ENCODE assay signal across 8 cellular contexts in genomic region chr12:118375348-118375747, GRCh38. TPM values are rescaled to one million over a fixed set of nuclear protein-coding genes. Genes with fewer than 3 reads are reported as not detected.
DNase-seq lines count a peak whose midpoint lies in the region; ATAC-seq and TF ChIP-seq lines count a peak whose summit lies in the region.

No MANE protein-coding gene starts in this region.

- H3K27me3 Mint-ChIP-seq in brain (peaks cover 23% of the 10 kb centered on the region), naive B cell (no peaks in the 10 kb centered on the region)

- H3K4me3 ChIP-seq in heart right ventricle (peak overlapping the region in 5 of 10 donors; percentile 86 to 100 (median 98)), uterus (peak overlapping the region in 1 of 2 donors; percentile 83)

- H3K4me1 ChIP-seq in heart right ventricle: peaks cover 0 to 54% (median 47%) of the 10 kb centered on the region in 9 donors
- H3K4me1 ChIP-seq in uterus: peaks cover 0 to 7% of the 10 kb centered on the region in 2 donors

- TF ChIP-seq CTCF in heart right ventricle (IDR thresholded peaks at IDR 0.05) (no peak), brain (conservative IDR thresholded peaks at IDR 0.05) (no peak), uterus (IDR thresholded peaks at IDR 0.05) (no peak)

- H3K36me3 Mint-ChIP-seq in brain (peaks cover 6% of the 10 kb centered on the region), naive B cell (peaks cover 0 to 6% of the 10 kb centered on the region in 2 donors)

- WGBS in heart right ventricle, 2 donors: 68 to 71% methylated on average over 10 of the region's 10 CpGs

- H3K27me3 ChIP-seq in heart right ventricle: no peaks in the 10 kb centered on the region
- H3K27me3 ChIP-seq in uterus: no peaks in the 10 kb centered on the region

- ATAC-seq in heart right ventricle: no peak
- ATAC-seq in left ventricle myocardium superior: no peak
- ATAC-seq in naive B cell (ENCODE audit: low read depth in 2 of 2): no peak
- ATAC-seq in GM21619 (IDR thresholded peaks at IDR 0.05; ENCODE audit: unreplicated experiment): no peak
- ATAC-seq in GM18498 (IDR thresholded peaks at IDR 0.05; ENCODE audit: unreplicated experiment): no peak

- H3K9me3 Mint-ChIP-seq in brain (peaks cover 0 to 2% (median 0%) of the 10 kb centered on the region in 5 experiments), naive B cell (no peaks in the 10 kb centered on the region)

- intact Hi-C loops in heart right ventricle (cut with DNase I) (loop anchor here (2.0 to 10.0 kb wide), 10 partner anchors 71 to 501 kb away; partner anchors contain the start of gene WSB2 (in 1 of the 10)), left ventricle myocardium superior (cut with micrococcal nuclease) (loop anchor here (5.0 kb wide), 1 partner anchor 193 kb away; no protein-coding TSS in a partner anchor), uterus (cut with DNase I; ENCODE audit: low total_unique reads) (loop anchor here (5.0 to 10.0 kb wide), 2 partner anchors 193 to 251 kb away; no protein-coding TSS in a partner anchor)

- H3K27ac ChIP-seq in heart right ventricle (peak overlapping the region; percentile 91 to 100 (median 96)), uterus (peak overlapping the region; percentile 94 to 97)

- POLR2A ChIA-PET in HEK293T (lab: Yijun Ruan, JAX): interaction anchor here (1.0 to 1.8 kb wide), 4 partner anchors 76 to 497 kb away, joined by 3 to 12 read pairs (median 6); partner anchors contain the start of gene PEBP1

- DNase-seq in heart right ventricle (no peak), left ventricle myocardium superior (no peak), naive B cell (no peak), uterus (no peak), HEK293T (ENCODE audit: extremely low spot score) (no peak)

- TF ChIP-seq POLR2A in uterus (IDR thresholded peaks at IDR 0.05): no peak

- H3K36me3 ChIP-seq in heart right ventricle: peaks cover 0 to 20% (median 10%) of the 10 kb centered on the region in 9 donors
- no peaks in the 10 kb centered on the region for H3K36me3 ChIP-seq in uterus

- H3K4me1 Mint-ChIP-seq in brain: peaks cover 56% of the 10 kb centered on the region
- peaks cover 36 to 56% (median 43%) of the 10 kb centered on the region in 3 donors for H3K4me1 Mint-ChIP-seq in naive B cell

- CTCF ChIA-PET in HEK293T (lab: Yijun Ruan, JAX): interaction anchor here (0.6 to 1.6 kb wide), 13 partner anchors 11 to 454 kb away, joined by 3 to 12 read pairs (median 4); no protein-coding TSS in a partner anchor

- H3K4me3 Mint-ChIP-seq in brain (peak overlapping the region; percentile 82 to 95 (median 86)), naive B cell (peak overlapping the region; percentile 95 to 99 (median 98))

- H3K9me3 ChIP-seq in heart right ventricle (no peaks in the 10 kb centered on the region), uterus (no peaks in the 10 kb centered on the region)

- peak overlapping the region; percentile 98 to 100 (median 99) for H3K27ac Mint-ChIP-seq in brain
- peak overlapping the region in 1 of 6 donors; percentile 99 for H3K27ac Mint-ChIP-seq in naive B cell

TF ChIP-seq in HEK293T, 16 proteins besides CTCF, POLR2A, EP300 and RAD21:
- TF ChIP-seq ZNF384 (IDR thresholded peaks at IDR 0.05) (no peak), L3MBTL2 (conservative IDR thresholded peaks at IDR 0.05) (no peak), FOXA1 (IDR thresholded peaks at IDR 0.05) (no peak), CTBP1 (IDR thresholded peaks at IDR 0.05; ENCODE audit: borderline replicate concordance) (no peak), PKNOX1 (IDR thresholded peaks at IDR 0.05) (no peak), SUZ12 (IDR thresholded peaks at IDR 0.05) (no peak), NFRKB (IDR thresholded peaks at IDR 0.05) (no peak), ELF4 (IDR thresholded peaks at IDR 0.05) (no peak), TARDBP (IDR thresholded peaks at IDR 0.05) (no peak), ARNT (IDR thresholded peaks at IDR 0.05) (no peak), FOXK2 (IDR thresholded peaks at IDR 0.05) (no peak), LEF1 (IDR thresholded peaks at IDR 0.05; ENCODE audit: borderline replicate concordance) (no peak), FOXM1 (IDR thresholded peaks at IDR 0.05; ENCODE audit: borderline replicate concordance) (no peak), SP1 (IDR thresholded peaks at IDR 0.05) (no peak), HDGF (IDR thresholded peaks at IDR 0.05; ENCODE audit: borderline replicate concordance) (no peak), BHLHE40 (IDR thresholded peaks at IDR 0.05; ENCODE audit: borderline replicate concordance) (no peak)

RNA-seq across cellular contexts. Expression of gene SUDS3, which starts 1.0 kb away (rescaled TPM):
- 10 to 100 TPM; 15.6 to 28.0 (median 22.5) TPM for total RNA-seq in heart right ventricle
- 10 to 100 TPM in 1 of 2 donors, 1 to 10 TPM in 1; 7.5 to 11.0 TPM for polyA plus RNA-seq in heart right ventricle
- total RNA-seq in left ventricle myocardium superior: 21.2 TPM
- polyA plus RNA-seq in brain (ENCODE audit: insufficient read depth, low read depth, low replicate concordance): 19.9 TPM
- polyA plus RNA-seq in naive B cell (ENCODE audit: low read depth in 6 of 6): 10 to 100 TPM; 17.2 to 26.0 (median 20.1) TPM
- 10 to 100 TPM; 22.4 to 74.3 (median 30.7) TPM for total RNA-seq in uterus

RNA-seq across cellular contexts. Expression of gene TAOK3, which starts 2.6 kb away (rescaled TPM):
- total RNA-seq in heart right ventricle: 10 to 100 TPM; 13.2 to 29.8 (median 21.5) TPM
- polyA plus RNA-seq in heart right ventricle: 10 to 100 TPM in 1 of 2 donors, 1 to 10 TPM in 1; 8.4 to 16.2 TPM
- total RNA-seq in left ventricle myocardium superior: 20.2 TPM
- polyA plus RNA-seq in brain (ENCODE audit: insufficient read depth, low read depth, low replicate concordance): 8.8 TPM
- polyA plus RNA-seq in naive B cell (ENCODE audit: low read depth in 6 of 6): 10 to 100 TPM; 34.7 to 94.9 (median 86.3) TPM
- 10 to 100 TPM; 14.9 to 35.1 (median 24.8) TPM for total RNA-seq in uterus
